10 cellular contexts compared by ENCODE assay signal in genomic region chr6:18389479-18389878, GRCh38. TPM values are rescaled to one million over a fixed set of nuclear protein-coding genes. Genes with fewer than 3 reads are reported as not detected.
A peak's percentile ranks its signal among the peaks of the same experiment; 100 is the strongest.
DNase-seq lines count a peak whose midpoint lies in the region; ATAC-seq, FAIRE-seq and TF ChIP-seq lines count a peak whose summit lies in the region.
"Had no signal": no experiment of that assay in that cellular context is flagged by ENCODE, and none has a peak within 500 bp of the region (broad histone marks: within the 10 kb centered on the region; RNA-seq: fewer than 3 reads in every experiment).

No MANE protein-coding gene starts in this region.

- H3K27me3 Mint-ChIP-seq in astrocyte (ENCODE audit: low read depth, unreplicated experiment): no peaks in the 10 kb centered on the region

- H3K36me3 Mint-ChIP-seq in astrocyte (ENCODE audit: low read depth, unreplicated experiment): no peaks in the 10 kb centered on the region

- H3K27me3 ChIP-seq in astrocyte (ENCODE audit: insufficient read depth, low read length) (no peaks in the 10 kb centered on the region), liver (ENCODE audit: control insufficient read depth in 4 of 4, insufficient read depth in 4 of 4, low read length in 3 of 4) (no peaks in the 10 kb centered on the region)

- peak; percentile 23 to 42 for TF ChIP-seq RAD21 in liver (IDR thresholded peaks at IDR 0.05)

- no peak overlapping the region for H2AFZ ChIP-seq in astrocyte (ENCODE audit: low read depth, low read length)

- peak overlapping the region; percentile 13 for H3K9ac ChIP-seq in astrocyte (ENCODE audit: low read length)
- peak overlapping the region; percentile 45 to 99 for H3K9ac ChIP-seq in liver (ENCODE audit: low read depth in 1 of 2, low read length in 2 of 2)

- H3K4me3 Mint-ChIP-seq in astrocyte (ENCODE audit: unreplicated experiment): no peak overlapping the region

- H3K4me1 Mint-ChIP-seq in astrocyte (ENCODE audit: low read depth, unreplicated experiment): peaks cover 28% of the 10 kb centered on the region

- no peaks in the 10 kb centered on the region for H3K79me2 ChIP-seq in astrocyte (ENCODE audit: insufficient read depth, low read length)

- H3K4me3 ChIP-seq in astrocyte (ENCODE audit: insufficient read depth, low read depth, low read length): no peak overlapping the region
- peak overlapping the region; percentile 50 to 98 (median 69) for H3K4me3 ChIP-seq in liver (ENCODE audit: low read depth in 1 of 3, low read length in 3 of 3)

- no peak for TF ChIP-seq CTCF in astrocyte (IDR thresholded peaks at IDR 0.05; ENCODE audit: insufficient read depth, low read depth, low read length)
- TF ChIP-seq CTCF in liver (IDR thresholded peaks at IDR 0.05; ENCODE audit: low read depth, low read length, missing input control): no peak

- WGBS in liver: 11% methylated on average over 2 of the region's 2 CpGs

- H3K4me2 ChIP-seq in astrocyte (ENCODE audit: low read length): peak overlapping the region; percentile 93

- H3K4me1 ChIP-seq in astrocyte (ENCODE audit: insufficient read depth, low read length) (peaks cover 18% of the 10 kb centered on the region), liver (ENCODE audit: control insufficient read depth in 4 of 4, insufficient read depth in 4 of 4, low read length in 3 of 4) (peaks cover 1 to 29% (median 22%) of the 10 kb centered on the region in 4 donors)

- no peaks in the 10 kb centered on the region for H3K9me3 ChIP-seq in astrocyte (ENCODE audit: insufficient read depth, low read depth, low read length)
- H3K9me3 ChIP-seq in liver (ENCODE audit: control insufficient read depth in 4 of 4, low read length in 3 of 4): no peaks in the 10 kb centered on the region

- peak overlapping the region; percentile 75 for H3K27ac Mint-ChIP-seq in astrocyte (ENCODE audit: unreplicated experiment)

- FAIRE-seq in astrocyte (lab: Jason Lieb, UNC) (no peak), urothelium cell line (lab: Jason Lieb, UNC) (no peak)

- no peak for ATAC-seq in GM19395 (IDR thresholded peaks at IDR 0.05; ENCODE audit: unreplicated experiment)
- ATAC-seq: activated CD4-positive, CD25-positive, alpha-beta regulatory T cell treated with anti-CD3 and anti-CD28 coated beads, Interleukin-2, amount 50 U/mL, for 24 hours had no signal

- DNase-seq in HS-27A (ENCODE audit: low read depth): peak; percentile 50
- DNase-seq in astrocyte (ENCODE audit: low read depth): peak; percentile 29
- DNase-seq in stromal cell of bone marrow (ENCODE audit: low read depth): peak; percentile 40
- DNase-seq in NCI-H1436 treated with DMSO at 0.1 percent for 48 hours (lab: John Stamatoyannopoulos, UW): no peak
- DNase-seq in activated T-cell treated with anti-CD3 and anti-CD28 coated beads for 4 hours: no peak
- DNase-seq in urothelium cell line (ENCODE audit: low spot score): no peak
- DNase-seq: NCI-H524 had no signal

- H3K36me3 ChIP-seq in astrocyte (ENCODE audit: insufficient read depth, low read length): no peaks in the 10 kb centered on the region
- H3K36me3 ChIP-seq in liver (ENCODE audit: control insufficient read depth in 4 of 4, insufficient read depth in 3 of 4, low read depth in 1 of 4, low read length in 3 of 4): peaks cover 0 to 3% (median 0%) of the 10 kb centered on the region in 4 donors

- H3K27ac ChIP-seq in astrocyte (ENCODE audit: low read depth, low read length) (peak overlapping the region; percentile 38), liver (ENCODE audit: low read depth in 1 of 2, low read length in 2 of 2) (peak overlapping the region; percentile 85 to 97)

- no peaks in the 10 kb centered on the region for H4K20me1 ChIP-seq in astrocyte (ENCODE audit: insufficient read depth, low read length)

- no peaks in the 10 kb centered on the region for H3K9me3 Mint-ChIP-seq in astrocyte (ENCODE audit: unreplicated experiment)

TF ChIP-seq in liver, 16 proteins besides CTCF, POLR2A, EP300 and RAD21:
- TF ChIP-seq JUND (IDR thresholded peaks at IDR 0.05) (peak in 1 of 2 donors; percentile 53), ATF3 (IDR thresholded peaks at IDR 0.05) (no peak), NR2F2 (IDR thresholded peaks at IDR 0.05) (peak; percentile 11), MAX (IDR thresholded peaks at IDR 0.05) (peak; percentile 63), HNF4A (conservative IDR thresholded peaks at IDR 0.05) (peak; percentile 82 to 90), ZBTB33 (IDR thresholded peaks at IDR 0.05) (peak; percentile 47), GABPA (IDR thresholded peaks at IDR 0.05 in 1 of 2, conservative IDR thresholded peaks at IDR 0.05 in 1 of 2) (peak in 1 of 2 donors; percentile 11), HNF4G (IDR thresholded peaks at IDR 0.05) (peak; percentile 69), REST (IDR thresholded peaks at IDR 0.05) (no peak), RXRA (IDR thresholded peaks at IDR 0.05) (peak; percentile 44 to 66), FOXA2 (IDR thresholded peaks at IDR 0.05) (no peak), TAF1 (conservative IDR thresholded peaks at IDR 0.05) (no peak), EGR1 (IDR thresholded peaks at IDR 0.05; ENCODE audit: low read depth in 2 of 2) (peak in 1 of 2 donors; percentile 7), YY1 (IDR thresholded peaks at IDR 0.05) (peak; percentile 24), FOXA1 (IDR thresholded peaks at IDR 0.05) (peak; percentile 18), SP1 (IDR thresholded peaks at IDR 0.05) (peak; percentile 61)

RNA-seq across cellular contexts. Expression of gene RNF144B, which starts 2.3 kb away (rescaled TPM):
- total RNA-seq in astrocyte: 3.6 and 7.2 TPM in 2 replicates
- 10 to 100 TPM in 1 of 2 donors, 1 to 10 TPM in 1; 5.9 to 15.1 TPM for total RNA-seq in liver
- polyA plus RNA-seq in liver: 1 to 10 TPM; 3.0 to 9.3 TPM

Comparison
In these comparisons a context has a peak if more than half of its experiments do, and no peak if none do; other contexts are left out.
1. DNase-seq: peak in HS-27A (single experiment), astrocyte (single experiment) and stromal cell of bone marrow (single experiment); none in NCI-H1436 treated with DMSO at 0.1 percent for 48 hours (single experiment), activated T-cell treated with anti-CD3 and anti-CD28 coated beads for 4 hours (single experiment) and urothelium cell line (single experiment).